17 cellular contexts compared by ENCODE assay signal in the genomic region with DNA sequence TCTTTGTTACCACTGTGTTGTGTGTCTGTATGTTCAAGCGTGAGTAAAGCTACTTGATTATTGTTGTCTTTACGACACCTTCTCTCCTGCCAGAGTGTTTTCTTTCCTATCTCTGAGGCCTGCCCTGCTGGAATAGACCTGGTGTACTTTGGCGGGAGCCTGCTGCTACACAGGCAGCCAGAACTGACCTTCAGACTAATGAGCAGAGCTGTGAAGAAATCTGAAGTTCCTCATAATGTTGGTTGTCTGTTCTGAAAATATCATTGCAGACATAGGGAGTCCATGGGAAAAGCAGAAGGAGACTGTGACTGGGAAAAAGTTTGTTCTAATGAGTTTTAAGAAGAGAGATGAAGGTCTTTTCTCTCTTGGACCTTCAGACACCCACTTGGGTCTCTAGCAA. TPM values are rescaled to one million over a fixed set of nuclear protein-coding genes. Genes with fewer than 3 reads are reported as not detected.
DNase-seq lines count a peak whose midpoint lies in the region; ATAC-seq, FAIRE-seq and TF ChIP-seq lines count a peak whose summit lies in the region.
"Had no signal": no experiment of that assay in that cellular context is flagged by ENCODE, and none has a peak within 500 bp of the region (broad histone marks: within the 10 kb centered on the region; RNA-seq: fewer than 3 reads in every experiment).

No MANE protein-coding gene starts in this region.

- 87% methylated on average over 3 of the region's 3 CpGs for WGBS in K562 (ENCODE audit: insufficient coverage, low coverage, missing lambda C conversion rate)

- peaks cover 15% of the 10 kb centered on the region; the same call in 1 of the 2 replicates for H4K20me1 ChIP-seq in K562 (replicated peaks; ENCODE audit: control insufficient read depth, insufficient read depth, low read length)

- peaks cover 81% of the 10 kb centered on the region for H3K79me2 ChIP-seq in K562 (ENCODE audit: control insufficient read depth, insufficient read depth, low read length)

- in situ Hi-C loops in K562 (cut with MboI), result no loop called here

- H3K27ac Mint-ChIP-seq in HFFc6, result no peak overlapping the region
- H3K27ac Mint-ChIP-seq: activated naive CD4-positive, alpha-beta T cell treated with anti-CD3 and anti-CD28 coated beads, Interleukin-2, amount 10 ng/mL, durations not matched to agents 7 days and 5 days had no signal

- no peak overlapping the region for H3K4me2 ChIP-seq in K562 (ENCODE audit: insufficient read depth, low read length)

- no peak for FAIRE-seq in K562 (lab: Jason Lieb, UNC)
- FAIRE-seq: GM18507 had no signal

- intact Hi-C loops in K562 (cut with micrococcal nuclease), result no loop called here
- intact Hi-C loops in left lung (cut with DNase I), result no loop called here

- CTCF ChIA-PET in K562 (lab: Yijun Ruan, JAX; ENCODE audit: low intra/inter-chr PET ratio), result no interaction called here

- TF ChIP-seq POLR2A in NB4 (IDR thresholded peaks at IDR 0.05; ENCODE audit: extremely low read depth, insufficient read length) (no peak), K562 (conservative IDR thresholded peaks at IDR 0.05) (no peak)

- no peaks in the 10 kb centered on the region for H3K27me3 Mint-ChIP-seq in HFFc6 (ENCODE audit: insufficient read depth)
- H3K27me3 Mint-ChIP-seq: activated naive CD4-positive, alpha-beta T cell treated with anti-CD3 and anti-CD28 coated beads, Interleukin-2, amount 10 ng/mL, durations not matched to agents 7 days and 5 days had no signal

- no peak for TF ChIP-seq RAD21 in K562 (CRISPR knock-in tag; conservative IDR thresholded peaks at IDR 0.05 in 1 of 2, IDR thresholded peaks at IDR 0.05 in 1 of 2)

- TF ChIP-seq EP300 in K562 (IDR thresholded peaks at IDR 0.05; ENCODE audit: low read length), result no peak

- no peaks in the 10 kb centered on the region for H3K9me1 ChIP-seq in K562 (ENCODE audit: control insufficient read depth, insufficient read depth, low read length)

- no peak overlapping the region for H2AFZ ChIP-seq in K562 (ENCODE audit: low read depth, low read length)

- ATAC-seq in K562, result no peak
- ATAC-seq in left lung, result peak; percentile 61
- no peak for ATAC-seq in thoracic aorta (ENCODE audit: insufficient number of reproducible peaks, low FRiP score, low read depth)
- no peak for ATAC-seq in GM21526 (IDR thresholded peaks at IDR 0.05; ENCODE audit: low FRiP score, unreplicated experiment)
- ATAC-seq in HG03135 (IDR thresholded peaks at IDR 0.05; ENCODE audit: unreplicated experiment), result no peak

- H3K27ac ChIP-seq in K562 (ENCODE audit: extremely low read depth, low read depth, low read length) (peak overlapping the region; percentile 16; the same call in 1 of the 3 replicates), left lung (peak overlapping the region in 1 of 2 donors; percentile 67), thoracic aorta (peak overlapping the region; percentile 19 to 43)
- H3K27ac ChIP-seq: WERI-Rb-1 had no signal

- H3K4me3 ChIP-seq in NB4 (ENCODE audit: low read depth, low read length), result no peak overlapping the region
- H3K4me3 ChIP-seq in K562, result no peak overlapping the region
- H3K4me3 ChIP-seq in left lung, result no peak overlapping the region
- no peak overlapping the region for H3K4me3 ChIP-seq in thoracic aorta
- H3K4me3 ChIP-seq: BLaER1 treated with 17β-estradiol and CSF1 and Interleukin-3, amounts not matched to agents 10 nM and 100 nM had no signal

- POLR2A ChIA-PET in K562 (lab: Yijun Ruan, JAX), result interaction anchor here (0.6 to 0.9 kb wide), 2 partner anchors 11 to 199 kb away, joined by 3 to 4 read pairs; no protein-coding TSS in a partner anchor

- peaks cover 13% of the 10 kb centered on the region for H3K36me3 Mint-ChIP-seq in HFFc6 (ENCODE audit: low read depth)

- no peaks in the 10 kb centered on the region for H3K9me3 Mint-ChIP-seq in HFFc6
- H3K9me3 Mint-ChIP-seq: activated naive CD4-positive, alpha-beta T cell treated with anti-CD3 and anti-CD28 coated beads, Interleukin-2, amount 10 ng/mL, durations not matched to agents 7 days and 5 days had no signal

- DNase-seq in NB4 (ENCODE audit: low read depth), result peak; percentile 62
- no peak for DNase-seq in K562 (ENCODE audit: extremely low read depth in 1 of 4, low spot score in 3 of 4)
- DNase-seq in left lung, result no peak
- DNase-seq in thoracic aorta (ENCODE audit: low spot score), result no peak
- no peak for DNase-seq in HFFc6
- DNase-seq: activated naive CD4-positive, alpha-beta T cell treated with anti-CD3 and anti-CD28 coated beads, Interleukin-2, amount 10 ng/mL, durations not matched to agents 7 days and 5 days; cerebellar nuclear complex; HCEC 1CT; mesendoderm; NCI-H1436 treated with DMSO at 0.1 percent for 48 hours; NCI-H510A treated with DMSO at 0.1 percent for 48 hours; stimulated activated naive CD4-positive, alpha-beta T cell; WERI-Rb-1 had no signal

- peaks cover 7% of the 10 kb centered on the region for H3K4me1 Mint-ChIP-seq in HFFc6 (ENCODE audit: low read depth)

- peaks cover 9% of the 10 kb centered on the region in 2 experiments; a peak in 3 of 5 replicates for H3K4me1 ChIP-seq in K562 (replicated peaks in 1 of 2; ENCODE audit: control insufficient read depth in 2 of 2, insufficient read depth in 2 of 2, low read length in 2 of 2)
- H3K4me1 ChIP-seq in left lung, result peaks cover 0 to 38% of the 10 kb centered on the region in 2 donors
- H3K4me1 ChIP-seq in thoracic aorta (ENCODE audit: control insufficient read depth in 1 of 2, low read depth in 2 of 2), result peaks cover 21 to 54% of the 10 kb centered on the region in 2 donors

- peaks cover 44% of the 10 kb centered on the region for H3K36me3 ChIP-seq in K562 (ENCODE audit: control insufficient read depth, insufficient read depth, low read length)
- peaks cover 0 to 45% of the 10 kb centered on the region in 2 donors for H3K36me3 ChIP-seq in left lung
- no peaks in the 10 kb centered on the region for H3K36me3 ChIP-seq in thoracic aorta

- no peak overlapping the region for H3K9ac ChIP-seq in K562 (ENCODE audit: insufficient read depth in 1 of 2, low read depth in 2 of 2, low read length in 2 of 2)

- BruUV-seq in K562 (replicated peaks; lab: Mats Ljungman, UMichigan), result no TSS peak

- H3K27me3 ChIP-seq in K562 (ENCODE audit: control insufficient read depth in 2 of 2, insufficient read depth in 2 of 2, low read length in 2 of 2) (no peaks in the 10 kb centered on the region), left lung (no peaks in the 10 kb centered on the region), thoracic aorta (replicated peaks; ENCODE audit: insufficient read depth) (no peaks in the 10 kb centered on the region)
- H3K27me3 ChIP-seq: BLaER1 treated with 17β-estradiol and CSF1 and Interleukin-3, amounts not matched to agents 10 nM and 100 nM had no signal

- TF ChIP-seq CTCF in NB4 (IDR thresholded peaks at IDR 0.05; ENCODE audit: low read depth, low read length) (no peak), K562 (IDR thresholded peaks at IDR 0.05 in 2 of 3, conservative IDR thresholded peaks at IDR 0.05 in 1 of 3; ENCODE audit: insufficient read depth in 2 of 3, low read depth in 1 of 3, low read length in 3 of 3) (no peak), left lung (IDR thresholded peaks at IDR 0.05) (no peak), thoracic aorta (IDR thresholded peaks at IDR 0.05) (no peak), HFFc6 (IDR thresholded peaks at IDR 0.05) (no peak)

- no peak overlapping the region for H3K4me3 Mint-ChIP-seq in HFFc6
- H3K4me3 Mint-ChIP-seq: activated naive CD4-positive, alpha-beta T cell treated with anti-CD3 and anti-CD28 coated beads, Interleukin-2, amount 10 ng/mL, durations not matched to agents 7 days and 5 days had no signal

- H3K9me3 ChIP-seq in K562 (replicated peaks; ENCODE audit: control insufficient read depth, insufficient read depth, low read depth, low read length), result no peaks in the 10 kb centered on the region
- no peaks in the 10 kb centered on the region for H3K9me3 ChIP-seq in left lung
- no peaks in the 10 kb centered on the region for H3K9me3 ChIP-seq in thoracic aorta
- H3K9me3 ChIP-seq: BLaER1 treated with 17β-estradiol and CSF1 and Interleukin-3, amounts not matched to agents 10 nM and 100 nM had no signal

TF ChIP-seq in K562, 482 proteins besides CTCF, POLR2A, EP300 and RAD21 (continues in another document):
- TF ChIP-seq, protein P1, sequence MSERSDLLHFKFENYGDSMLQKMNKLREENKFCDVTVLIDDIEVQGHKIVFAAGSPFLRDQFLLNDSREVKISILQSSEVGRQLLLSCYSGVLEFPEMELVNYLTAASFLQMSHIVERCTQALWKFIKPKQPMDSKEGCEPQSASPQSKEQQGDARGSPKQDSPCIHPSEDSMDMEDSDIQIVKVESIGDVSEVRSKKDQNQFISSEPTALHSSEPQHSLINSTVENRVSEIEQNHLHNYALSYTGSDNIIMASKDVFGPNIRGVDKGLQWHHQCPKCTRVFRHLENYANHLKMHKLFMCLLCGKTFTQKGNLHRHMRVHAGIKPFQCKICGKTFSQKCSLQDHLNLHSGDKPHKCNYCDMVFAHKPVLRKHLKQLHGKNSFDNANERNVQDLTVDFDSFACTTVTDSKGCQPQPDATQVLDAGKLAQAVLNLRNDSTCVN (CRISPR knock-in tag; IDR thresholded peaks at IDR 0.05), result no peak
- TF ChIP-seq TEAD4 (IDR thresholded peaks at IDR 0.05; ENCODE audit: low read length), result no peak
- no peak for TF ChIP-seq TEAD4 (CRISPR knock-in tag; IDR thresholded peaks at IDR 0.05; ENCODE audit: borderline replicate concordance)
- TF ChIP-seq NCOR1 (IDR thresholded peaks at IDR 0.05), result no peak
- TF ChIP-seq ZNF75A (CRISPR knock-in tag; IDR thresholded peaks at IDR 0.05), result no peak

RNA-seq across cellular contexts. Expression of gene RHOT1, which starts 9.8 kb away (rescaled TPM):
- total RNA-seq in K562 (2011; cell fraction: chromatin; rRNA removed; ENCODE audit: low replicate concordance), result 23.7 and 108 TPM in 2 replicates
- 13.2 and 19.5 TPM in 2 replicates for total RNA-seq in K562 (2011; cell fraction: nucleolus; rRNA removed)
- 39.4 and 61.3 TPM in 2 replicates for total RNA-seq in K562 (2011; cell fraction: nucleoplasm; rRNA removed)
- total RNA-seq in K562 (2014; rRNA removed) (25.1 and 33.3 TPM in 2 replicates), K562 (2014; rRNA removed; fragmentation: Illumina TruSeq; extraction: Trizol) (52.9 and 55.3 TPM in 2 replicates), K562 (2015; rRNA removed; fragmentation: Illumina TruSeq; extraction: Trizol) (39.9 and 50.5 TPM in 2 replicates), K562 (2021) (30.8 and 33.9 TPM in 2 replicates), left lung (10 to 100 TPM; 37.9 to 40.8 TPM), thoracic aorta (10 to 100 TPM; 40.1 to 47.0 TPM)
- polyA plus RNA-seq in K562 (2011; rRNA removed) (67.5 and 101 TPM in 2 replicates), K562 (2014; fragmentation: Illumina TruSeq; extraction: Trizol) (47.5 and 72.5 TPM in 2 replicates), K562 (2014; fragmentation: Nextera tagmentation; extraction: Ambion mirVana) (10 to 100 TPM; 23.0 to 30.5 TPM), K562 (2014; rRNA removed) (32.2 and 41.2 TPM in 2 replicates)
- polyA plus RNA-seq in K562 (2011; cell fraction: cytosol; rRNA removed), result 29.2 and 43.3 TPM in 2 replicates
- 22.7 and 29.3 TPM in 2 replicates for polyA plus RNA-seq in K562 (2011; cell fraction: nucleus; rRNA removed)
- 28.2 and 47.4 TPM in 2 replicates for polyA plus RNA-seq in K562 (2012)
- polyA minus RNA-seq in K562 (2011; rRNA and poly(A)+ RNA removed), result 85.8 and 104 TPM in 2 replicates
- polyA minus RNA-seq in K562 (2011; cell fraction: cytosol; rRNA and poly(A)+ RNA removed), result 20.7 and 44.3 TPM in 2 replicates
- 29.1 and 38.3 TPM in 2 replicates for polyA minus RNA-seq in K562 (2011; cell fraction: nucleus; rRNA and poly(A)+ RNA removed)
- total RNA-seq in HFFc6 (2021; fragmentation: NEBNext Ultra II Directional; extraction: Animal tissue kit (Norgen Biotek cat#: 25700)), result 10 to 100 TPM; 20.8 to 26.8 (median 23.6) TPM
